1 cellular context compared by ENCODE assay signal in the genomic region with DNA sequence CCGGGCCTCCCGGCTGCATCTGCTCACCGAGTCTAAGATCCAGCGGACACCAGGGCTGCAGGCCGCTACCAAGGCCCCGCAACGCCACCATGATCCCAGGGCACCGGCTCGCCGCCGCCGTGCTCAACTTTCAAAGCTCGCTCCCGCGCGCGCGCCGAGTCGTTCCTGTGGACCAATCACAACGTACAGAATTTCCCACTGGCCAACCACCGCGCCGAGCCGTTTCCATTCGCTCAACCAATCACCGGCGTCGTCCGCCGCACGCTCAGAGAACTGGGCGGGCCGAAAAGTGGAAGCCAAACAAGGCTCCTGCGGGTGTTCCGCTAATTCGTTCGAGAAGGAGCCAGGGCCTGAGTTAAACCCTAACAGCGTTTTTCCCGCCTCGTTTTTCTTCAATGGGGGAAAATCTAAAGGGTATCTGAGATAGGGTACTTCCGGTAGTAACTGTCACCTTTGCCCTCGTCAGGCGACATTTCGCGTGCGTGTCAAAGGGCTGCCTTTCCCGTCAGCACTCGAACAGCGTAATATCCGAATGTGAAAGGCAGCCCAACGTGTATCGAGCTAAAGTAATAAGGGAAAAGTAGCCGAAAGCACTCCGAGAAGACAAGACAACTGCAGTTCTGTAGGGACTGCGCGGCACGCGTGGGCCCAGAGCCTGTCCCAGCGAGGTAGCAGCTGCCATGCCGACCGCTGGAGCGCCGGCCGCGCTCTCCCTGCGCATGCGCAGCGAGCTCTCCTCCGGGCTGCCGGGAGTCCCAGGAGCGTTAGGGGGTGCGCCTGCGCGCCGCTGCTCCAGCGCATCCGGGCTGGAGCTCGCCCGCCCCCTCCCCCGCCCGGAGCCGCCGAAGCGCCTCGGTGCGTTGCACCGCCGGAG.
TF ChIP-seq lines count a peak whose summit lies in the region.

A gene with protein sequence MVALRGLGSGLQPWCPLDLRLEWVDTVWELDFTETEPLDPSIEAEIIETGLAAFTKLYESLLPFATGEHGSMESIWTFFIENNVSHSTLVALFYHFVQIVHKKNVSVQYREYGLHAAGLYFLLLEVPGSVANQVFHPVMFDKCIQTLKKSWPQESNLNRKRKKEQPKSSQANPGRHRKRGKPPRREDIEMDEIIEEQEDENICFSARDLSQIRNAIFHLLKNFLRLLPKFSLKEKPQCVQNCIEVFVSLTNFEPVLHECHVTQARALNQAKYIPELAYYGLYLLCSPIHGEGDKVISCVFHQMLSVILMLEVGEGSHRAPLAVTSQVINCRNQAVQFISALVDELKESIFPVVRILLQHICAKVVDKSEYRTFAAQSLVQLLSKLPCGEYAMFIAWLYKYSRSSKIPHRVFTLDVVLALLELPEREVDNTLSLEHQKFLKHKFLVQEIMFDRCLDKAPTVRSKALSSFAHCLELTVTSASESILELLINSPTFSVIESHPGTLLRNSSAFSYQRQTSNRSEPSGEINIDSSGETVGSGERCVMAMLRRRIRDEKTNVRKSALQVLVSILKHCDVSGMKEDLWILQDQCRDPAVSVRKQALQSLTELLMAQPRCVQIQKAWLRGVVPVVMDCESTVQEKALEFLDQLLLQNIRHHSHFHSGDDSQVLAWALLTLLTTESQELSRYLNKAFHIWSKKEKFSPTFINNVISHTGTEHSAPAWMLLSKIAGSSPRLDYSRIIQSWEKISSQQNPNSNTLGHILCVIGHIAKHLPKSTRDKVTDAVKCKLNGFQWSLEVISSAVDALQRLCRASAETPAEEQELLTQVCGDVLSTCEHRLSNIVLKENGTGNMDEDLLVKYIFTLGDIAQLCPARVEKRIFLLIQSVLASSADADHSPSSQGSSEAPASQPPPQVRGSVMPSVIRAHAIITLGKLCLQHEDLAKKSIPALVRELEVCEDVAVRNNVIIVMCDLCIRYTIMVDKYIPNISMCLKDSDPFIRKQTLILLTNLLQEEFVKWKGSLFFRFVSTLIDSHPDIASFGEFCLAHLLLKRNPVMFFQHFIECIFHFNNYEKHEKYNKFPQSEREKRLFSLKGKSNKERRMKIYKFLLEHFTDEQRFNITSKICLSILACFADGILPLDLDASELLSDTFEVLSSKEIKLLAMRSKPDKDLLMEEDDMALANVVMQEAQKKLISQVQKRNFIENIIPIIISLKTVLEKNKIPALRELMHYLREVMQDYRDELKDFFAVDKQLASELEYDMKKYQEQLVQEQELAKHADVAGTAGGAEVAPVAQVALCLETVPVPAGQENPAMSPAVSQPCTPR (N-terminal part only) (minus strand): TSS at position 132 of the 874 bp plus-strand sequence. CDS start 41 bp downstream, at position 91.
A gene (plus strand): TSS at position 836 of the 874 bp plus-strand sequence. CDS start 452 bp downstream, outside the sequence.

TF ChIP-seq in HepG2, 621 proteins besides CTCF, POLR2A, EP300 and RAD21 (continued from another document):
- TF ChIP-seq, protein P1, sequence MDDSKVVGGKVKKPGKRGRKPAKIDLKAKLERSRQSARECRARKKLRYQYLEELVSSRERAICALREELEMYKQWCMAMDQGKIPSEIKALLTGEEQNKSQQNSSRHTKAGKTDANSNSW (CRISPR knock-in tag; IDR thresholded peaks at IDR 0.05; ENCODE audit: borderline replicate concordance): peak; percentile 71; the same call in 1 of the 2 replicates
- TF ChIP-seq, protein P2, sequence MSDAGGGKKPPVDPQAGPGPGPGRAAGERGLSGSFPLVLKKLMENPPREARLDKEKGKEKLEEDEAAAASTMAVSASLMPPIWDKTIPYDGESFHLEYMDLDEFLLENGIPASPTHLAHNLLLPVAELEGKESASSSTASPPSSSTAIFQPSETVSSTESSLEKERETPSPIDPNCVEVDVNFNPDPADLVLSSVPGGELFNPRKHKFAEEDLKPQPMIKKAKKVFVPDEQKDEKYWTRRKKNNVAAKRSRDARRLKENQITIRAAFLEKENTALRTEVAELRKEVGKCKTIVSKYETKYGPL (CRISPR knock-in tag; IDR thresholded peaks at IDR 0.05): peak; percentile 52; the same call in 1 of the 2 replicates
- no peak for TF ChIP-seq ZNF7 (CRISPR knock-in tag; IDR thresholded peaks at IDR 0.05)
- TF ChIP-seq RFXANK (CRISPR knock-in tag; IDR thresholded peaks at IDR 0.05): no peak; the same call in 1 of the 2 replicates
- no peak for TF ChIP-seq FOXM1 (CRISPR knock-in tag; IDR thresholded peaks at IDR 0.05)
- TF ChIP-seq BRD4 (CRISPR knock-in tag; IDR thresholded peaks at IDR 0.05): peak; percentile 55; the same call in 1 of the 2 replicates
- peak; percentile 59; the same call in 1 of the 2 replicates for TF ChIP-seq JUND (CRISPR knock-in tag; IDR thresholded peaks at IDR 0.05)
- TF ChIP-seq ZSCAN22 (CRISPR knock-in tag; IDR thresholded peaks at IDR 0.05): peak; percentile 58; the same call in 1 of the 2 replicates
- 0 out of 2 replicates have a peak, but pooled peaks have one; percentile 26 for TF ChIP-seq ZNF180 (CRISPR knock-in tag; IDR thresholded peaks at IDR 0.05; ENCODE audit: borderline replicate concordance, low read depth)
- no peak for TF ChIP-seq TCF7L2 (IDR thresholded peaks at IDR 0.05; ENCODE audit: low read depth, low read length)
- TF ChIP-seq HOXD1 (CRISPR knock-in tag; IDR thresholded peaks at IDR 0.05): no peak; the same call in none of the 2 replicates
- TF ChIP-seq ZNF460 (CRISPR knock-in tag; IDR thresholded peaks at IDR 0.05; ENCODE audit: borderline replicate concordance): no peak
- peak; percentile 61 for TF ChIP-seq RFX1 (IDR thresholded peaks at IDR 0.05)
- TF ChIP-seq ZNF382 (CRISPR knock-in tag; IDR thresholded peaks at IDR 0.05; ENCODE audit: borderline replicate concordance): no peak
- 0 out of 2 replicates have a peak, but pooled peaks have one; percentile 5 for TF ChIP-seq CEBPG (CRISPR knock-in tag; IDR thresholded peaks at IDR 0.05)
- no peak for TF ChIP-seq KLF13 (CRISPR knock-in tag; IDR thresholded peaks at IDR 0.05)
- no peak for TF ChIP-seq PHB2 (IDR thresholded peaks at IDR 0.05; ENCODE audit: partially characterized antibody)
- TF ChIP-seq, protein P3, sequence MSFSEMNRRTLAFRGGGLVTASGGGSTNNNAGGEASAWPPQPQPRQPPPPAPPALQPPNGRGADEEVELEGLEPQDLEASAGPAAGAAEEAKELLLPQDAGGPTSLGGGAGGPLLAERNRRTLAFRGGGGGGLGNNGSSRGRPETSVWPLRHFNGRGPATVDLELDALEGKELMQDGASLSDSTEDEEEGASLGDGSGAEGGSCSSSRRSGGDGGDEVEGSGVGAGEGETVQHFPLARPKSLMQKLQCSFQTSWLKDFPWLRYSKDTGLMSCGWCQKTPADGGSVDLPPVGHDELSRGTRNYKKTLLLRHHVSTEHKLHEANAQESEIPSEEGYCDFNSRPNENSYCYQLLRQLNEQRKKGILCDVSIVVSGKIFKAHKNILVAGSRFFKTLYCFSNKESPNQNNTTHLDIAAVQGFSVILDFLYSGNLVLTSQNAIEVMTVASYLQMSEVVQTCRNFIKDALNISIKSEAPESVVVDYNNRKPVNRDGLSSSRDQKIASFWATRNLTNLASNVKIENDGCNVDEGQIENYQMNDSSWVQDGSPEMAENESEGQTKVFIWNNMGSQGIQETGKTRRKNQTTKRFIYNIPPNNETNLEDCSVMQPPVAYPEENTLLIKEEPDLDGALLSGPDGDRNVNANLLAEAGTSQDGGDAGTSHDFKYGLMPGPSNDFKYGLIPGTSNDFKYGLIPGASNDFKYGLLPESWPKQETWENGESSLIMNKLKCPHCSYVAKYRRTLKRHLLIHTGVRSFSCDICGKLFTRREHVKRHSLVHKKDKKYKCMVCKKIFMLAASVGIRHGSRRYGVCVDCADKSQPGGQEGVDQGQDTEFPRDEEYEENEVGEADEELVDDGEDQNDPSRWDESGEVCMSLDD (CRISPR knock-in tag; IDR thresholded peaks at IDR 0.05; ENCODE audit: borderline replicate concordance): 0 out of 2 replicates have a peak, but pooled peaks have one; percentile 42
- peak; percentile 47; the same call in 1 of the 2 replicates for TF ChIP-seq ZNF367 (CRISPR knock-in tag; IDR thresholded peaks at IDR 0.05; ENCODE audit: borderline replicate concordance)
- TF ChIP-seq IRX3 (CRISPR knock-in tag; IDR thresholded peaks at IDR 0.05; ENCODE audit: borderline replicate concordance, low read depth): peak; percentile 14; the same call in 1 of the 2 replicates
- TF ChIP-seq POGZ (CRISPR knock-in tag; IDR thresholded peaks at IDR 0.05): peak; percentile 71; the same call in 1 of the 2 replicates
- no peak for TF ChIP-seq ZNF468 (CRISPR knock-in tag; IDR thresholded peaks at IDR 0.05)
- TF ChIP-seq, protein P4, sequence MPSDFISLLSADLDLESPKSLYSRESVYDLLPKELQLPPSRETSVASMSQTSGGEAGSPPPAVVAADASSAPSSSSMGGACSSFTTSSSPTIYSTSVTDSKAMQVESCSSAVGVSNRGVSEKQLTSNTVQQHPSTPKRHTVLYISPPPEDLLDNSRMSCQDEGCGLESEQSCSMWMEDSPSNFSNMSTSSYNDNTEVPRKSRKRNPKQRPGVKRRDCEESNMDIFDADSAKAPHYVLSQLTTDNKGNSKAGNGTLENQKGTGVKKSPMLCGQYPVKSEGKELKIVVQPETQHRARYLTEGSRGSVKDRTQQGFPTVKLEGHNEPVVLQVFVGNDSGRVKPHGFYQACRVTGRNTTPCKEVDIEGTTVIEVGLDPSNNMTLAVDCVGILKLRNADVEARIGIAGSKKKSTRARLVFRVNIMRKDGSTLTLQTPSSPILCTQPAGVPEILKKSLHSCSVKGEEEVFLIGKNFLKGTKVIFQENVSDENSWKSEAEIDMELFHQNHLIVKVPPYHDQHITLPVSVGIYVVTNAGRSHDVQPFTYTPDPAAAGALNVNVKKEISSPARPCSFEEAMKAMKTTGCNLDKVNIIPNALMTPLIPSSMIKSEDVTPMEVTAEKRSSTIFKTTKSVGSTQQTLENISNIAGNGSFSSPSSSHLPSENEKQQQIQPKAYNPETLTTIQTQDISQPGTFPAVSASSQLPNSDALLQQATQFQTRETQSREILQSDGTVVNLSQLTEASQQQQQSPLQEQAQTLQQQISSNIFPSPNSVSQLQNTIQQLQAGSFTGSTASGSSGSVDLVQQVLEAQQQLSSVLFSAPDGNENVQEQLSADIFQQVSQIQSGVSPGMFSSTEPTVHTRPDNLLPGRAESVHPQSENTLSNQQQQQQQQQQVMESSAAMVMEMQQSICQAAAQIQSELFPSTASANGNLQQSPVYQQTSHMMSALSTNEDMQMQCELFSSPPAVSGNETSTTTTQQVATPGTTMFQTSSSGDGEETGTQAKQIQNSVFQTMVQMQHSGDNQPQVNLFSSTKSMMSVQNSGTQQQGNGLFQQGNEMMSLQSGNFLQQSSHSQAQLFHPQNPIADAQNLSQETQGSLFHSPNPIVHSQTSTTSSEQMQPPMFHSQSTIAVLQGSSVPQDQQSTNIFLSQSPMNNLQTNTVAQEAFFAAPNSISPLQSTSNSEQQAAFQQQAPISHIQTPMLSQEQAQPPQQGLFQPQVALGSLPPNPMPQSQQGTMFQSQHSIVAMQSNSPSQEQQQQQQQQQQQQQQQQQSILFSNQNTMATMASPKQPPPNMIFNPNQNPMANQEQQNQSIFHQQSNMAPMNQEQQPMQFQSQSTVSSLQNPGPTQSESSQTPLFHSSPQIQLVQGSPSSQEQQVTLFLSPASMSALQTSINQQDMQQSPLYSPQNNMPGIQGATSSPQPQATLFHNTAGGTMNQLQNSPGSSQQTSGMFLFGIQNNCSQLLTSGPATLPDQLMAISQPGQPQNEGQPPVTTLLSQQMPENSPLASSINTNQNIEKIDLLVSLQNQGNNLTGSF (CRISPR knock-in tag; IDR thresholded peaks at IDR 0.05): 0 out of 2 replicates have a peak, but pooled peaks have one; percentile 16
- no peak for TF ChIP-seq CENPX (CRISPR knock-in tag; IDR thresholded peaks at IDR 0.05)
- TF ChIP-seq, protein P5, sequence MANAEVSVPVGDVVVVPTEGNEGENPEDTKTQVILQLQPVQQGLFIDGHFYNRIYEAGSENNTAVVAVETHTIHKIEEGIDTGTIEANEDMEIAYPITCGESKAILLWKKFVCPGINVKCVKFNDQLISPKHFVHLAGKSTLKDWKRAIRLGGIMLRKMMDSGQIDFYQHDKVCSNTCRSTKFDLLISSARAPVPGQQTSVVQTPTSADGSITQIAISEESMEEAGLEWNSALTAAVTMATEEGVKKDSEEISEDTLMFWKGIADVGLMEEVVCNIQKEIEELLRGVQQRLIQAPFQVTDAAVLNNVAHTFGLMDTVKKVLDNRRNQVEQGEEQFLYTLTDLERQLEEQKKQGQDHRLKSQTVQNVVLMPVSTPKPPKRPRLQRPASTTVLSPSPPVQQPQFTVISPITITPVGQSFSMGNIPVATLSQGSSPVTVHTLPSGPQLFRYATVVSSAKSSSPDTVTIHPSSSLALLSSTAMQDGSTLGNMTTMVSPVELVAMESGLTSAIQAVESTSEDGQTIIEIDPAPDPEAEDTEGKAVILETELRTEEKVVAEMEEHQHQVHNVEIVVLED (CRISPR knock-in tag; IDR thresholded peaks at IDR 0.05; ENCODE audit: borderline replicate concordance): peak; percentile 89
- TF ChIP-seq TBL1XR1 (IDR thresholded peaks at IDR 0.05; ENCODE audit: borderline replicate concordance, low read length, partially characterized antibody): no peak
- TF ChIP-seq RELA (CRISPR knock-in tag; IDR thresholded peaks at IDR 0.05): no peak
- TF ChIP-seq JUNB (CRISPR knock-in tag; IDR thresholded peaks at IDR 0.05; ENCODE audit: borderline replicate concordance): peak; percentile 59; the same call in 1 of the 2 replicates
- TF ChIP-seq ZSCAN31 (CRISPR knock-in tag; IDR thresholded peaks at IDR 0.05; ENCODE audit: low read depth): peak; percentile 83; the same call in 1 of the 2 replicates
- TF ChIP-seq SRF (IDR thresholded peaks at IDR 0.05; ENCODE audit: low read depth, low read length): 0 out of 2 replicates have a peak, but pooled peaks have one; percentile 21
- peak; percentile 41; the same call in 1 of the 2 replicates for TF ChIP-seq ZBTB20 (CRISPR knock-in tag; IDR thresholded peaks at IDR 0.05; ENCODE audit: borderline replicate concordance, low read depth)
- TF ChIP-seq KDM2A (CRISPR knock-in tag; IDR thresholded peaks at IDR 0.05; ENCODE audit: borderline replicate concordance, low read depth): peak; percentile 73
- TF ChIP-seq MLLT10 (CRISPR knock-in tag; IDR thresholded peaks at IDR 0.05): no peak
- TF ChIP-seq, protein P6, sequence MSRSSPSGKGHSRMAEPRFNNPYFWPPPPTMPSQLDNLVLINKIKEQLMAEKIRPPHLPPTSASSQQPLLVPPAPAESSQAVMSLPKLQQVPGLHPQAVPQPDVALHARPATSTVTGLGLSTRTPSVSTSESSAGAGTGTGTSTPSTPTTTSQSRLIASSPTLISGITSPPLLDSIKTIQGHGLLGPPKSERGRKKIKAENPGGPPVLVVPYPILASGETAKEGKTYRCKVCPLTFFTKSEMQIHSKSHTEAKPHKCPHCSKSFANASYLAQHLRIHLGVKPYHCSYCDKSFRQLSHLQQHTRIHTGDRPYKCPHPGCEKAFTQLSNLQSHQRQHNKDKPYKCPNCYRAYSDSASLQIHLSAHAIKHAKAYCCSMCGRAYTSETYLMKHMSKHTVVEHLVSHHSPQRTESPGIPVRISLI (CRISPR knock-in tag; IDR thresholded peaks at IDR 0.05; ENCODE audit: borderline replicate concordance): no peak
- TF ChIP-seq ZSCAN30 (CRISPR knock-in tag; IDR thresholded peaks at IDR 0.05): no peak
- TF ChIP-seq, protein P7, sequence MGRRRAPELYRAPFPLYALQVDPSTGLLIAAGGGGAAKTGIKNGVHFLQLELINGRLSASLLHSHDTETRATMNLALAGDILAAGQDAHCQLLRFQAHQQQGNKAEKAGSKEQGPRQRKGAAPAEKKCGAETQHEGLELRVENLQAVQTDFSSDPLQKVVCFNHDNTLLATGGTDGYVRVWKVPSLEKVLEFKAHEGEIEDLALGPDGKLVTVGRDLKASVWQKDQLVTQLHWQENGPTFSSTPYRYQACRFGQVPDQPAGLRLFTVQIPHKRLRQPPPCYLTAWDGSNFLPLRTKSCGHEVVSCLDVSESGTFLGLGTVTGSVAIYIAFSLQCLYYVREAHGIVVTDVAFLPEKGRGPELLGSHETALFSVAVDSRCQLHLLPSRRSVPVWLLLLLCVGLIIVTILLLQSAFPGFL (CRISPR knock-in tag; IDR thresholded peaks at IDR 0.05): no peak
- no peak for TF ChIP-seq ZNF615 (CRISPR knock-in tag; IDR thresholded peaks at IDR 0.05; ENCODE audit: borderline replicate concordance)
- TF ChIP-seq HNRNPH1 (optimal IDR thresholded peaks at IDR 0.05; ENCODE audit: low read depth, low read length): no peak
- peak; percentile 95 for TF ChIP-seq POLR2G (IDR thresholded peaks at IDR 0.05; ENCODE audit: low read depth, low read length)
TF ChIP-seq in HepG2: peak in this region for 295.
